ENCODE assay signal across 21 cellular contexts in the genomic region with DNA sequence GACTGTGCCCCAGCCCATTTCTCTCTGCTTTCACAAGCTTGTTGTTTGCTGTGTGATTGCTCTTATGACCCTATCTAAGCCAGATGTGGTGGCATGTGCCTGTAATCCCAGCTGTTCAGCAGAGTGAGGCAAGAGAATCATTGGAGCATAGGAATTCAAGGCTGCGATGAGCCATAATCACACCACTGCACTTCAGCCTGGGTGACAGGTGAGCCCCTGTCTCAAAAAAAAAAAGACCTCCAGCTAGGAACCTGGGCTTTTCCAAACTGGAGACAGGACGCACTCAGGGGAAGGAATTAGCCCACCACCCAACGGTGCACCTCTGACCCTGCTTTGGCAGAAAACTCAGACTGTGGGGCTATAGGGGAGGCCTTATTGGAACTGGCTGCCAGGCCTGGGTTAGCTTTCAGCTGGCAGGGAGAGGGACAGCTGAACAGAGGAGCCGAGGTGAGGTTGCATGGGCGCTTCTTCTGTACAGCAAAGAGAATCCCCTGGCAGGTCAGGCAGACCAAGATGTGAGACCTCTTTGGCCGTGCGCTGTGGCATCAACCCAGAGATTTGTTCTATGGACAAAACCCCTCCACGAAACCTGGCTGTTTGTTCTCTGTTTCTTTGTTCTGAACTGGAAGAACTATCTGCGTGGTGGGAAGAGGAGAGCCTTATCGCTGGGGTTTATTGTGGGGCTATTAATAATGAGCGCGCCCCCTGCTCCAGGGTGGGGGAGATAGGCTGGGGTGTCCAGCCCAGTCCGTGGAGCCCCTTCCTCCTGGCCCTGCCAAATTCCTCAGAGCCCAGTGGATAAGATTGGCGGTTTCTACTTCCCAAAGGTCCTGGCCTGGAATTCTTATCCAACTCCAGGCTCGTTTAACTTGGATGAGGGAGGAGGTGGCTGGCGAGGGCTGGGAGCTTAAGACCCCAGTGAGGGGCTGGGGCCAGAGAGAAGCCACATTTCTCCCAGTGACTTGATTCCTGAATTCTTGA. TPM values are rescaled to one million over a fixed set of nuclear protein-coding genes. Genes with fewer than 3 reads are reported as not detected.
DNase-seq lines count a peak whose midpoint lies in the region; ATAC-seq and TF ChIP-seq lines count a peak whose summit lies in the region.
"Had no signal": no experiment of that assay in that cellular context is flagged by ENCODE, and none has a peak within 500 bp of the region (broad histone marks: within the 10 kb centered on the region; RNA-seq: fewer than 3 reads in every experiment).

No MANE protein-coding gene starts in this region.

- no peak for TF ChIP-seq CTCF in cardiac muscle cell (IDR thresholded peaks at IDR 0.05; ENCODE audit: low read depth, low read length)
- no peak for TF ChIP-seq CTCF in left ventricle myocardium inferior (IDR thresholded peaks at IDR 0.05; ENCODE audit: borderline replicate concordance)
- TF ChIP-seq CTCF in fibroblast of lung (conservative IDR thresholded peaks at IDR 0.05 in 1 of 2, IDR thresholded peaks at IDR 0.05 in 1 of 2; ENCODE audit: low read depth in 1 of 2, low read length in 2 of 2) = no peak
- TF ChIP-seq CTCF in nephron (IDR thresholded peaks at IDR 0.05; ENCODE audit: unreplicated experiment in 3 of 3) = no peak
- no peak for TF ChIP-seq CTCF in type B pancreatic cell (conservative IDR thresholded peaks at IDR 0.05)

- H3K36me3 ChIP-seq in cardiac muscle cell (no peaks in the 10 kb centered on the region), left ventricle myocardium inferior (no peaks in the 10 kb centered on the region), fibroblast of lung (ENCODE audit: control insufficient read depth, insufficient read depth, low read length) (no peaks in the 10 kb centered on the region), aorta (ENCODE audit: control insufficient read depth in 1 of 2, insufficient read depth in 2 of 2, low read length in 1 of 2) (no peaks in the 10 kb centered on the region)
- H3K36me3 ChIP-seq: neutrophil, suprapubic skin had no signal

- H3K4me3 Mint-ChIP-seq in nephron = no peak overlapping the region
- H3K4me3 Mint-ChIP-seq in type B pancreatic cell = no peak overlapping the region
- H3K4me3 Mint-ChIP-seq: activated CD4-positive, alpha-beta T cell treated with anti-CD3 and anti-CD28 coated beads, Interleukin-2, amount 10 ng/mL, durations not matched to agents 7 days and 5 days; activated naive CD4-positive, alpha-beta T cell treated with anti-CD3 and anti-CD28 coated beads for 36 hours had no signal

- no peaks in the 10 kb centered on the region for H3K9me3 Mint-ChIP-seq in nephron
- no peaks in the 10 kb centered on the region for H3K9me3 Mint-ChIP-seq in type B pancreatic cell
- H3K9me3 Mint-ChIP-seq: activated CD4-positive, alpha-beta T cell treated with anti-CD3 and anti-CD28 coated beads, Interleukin-2, amount 10 ng/mL, durations not matched to agents 7 days and 5 days; activated naive CD4-positive, alpha-beta T cell treated with anti-CD3 and anti-CD28 coated beads for 36 hours; immature natural killer cell had no signal

- H3K4me1 Mint-ChIP-seq in nephron (peaks cover 55% of the 10 kb centered on the region), type B pancreatic cell (ENCODE audit: unreplicated experiment) (peaks cover 43% of the 10 kb centered on the region)

- H3K27ac Mint-ChIP-seq in nephron (peak overlapping the region; percentile 78 to 93 (median 84)), type B pancreatic cell (no peak overlapping the region)
- H3K27ac Mint-ChIP-seq: activated CD4-positive, alpha-beta T cell treated with anti-CD3 and anti-CD28 coated beads, Interleukin-2, amount 10 ng/mL, durations not matched to agents 7 days and 5 days; activated naive CD4-positive, alpha-beta T cell treated with anti-CD3 and anti-CD28 coated beads for 36 hours; immature natural killer cell had no signal

- peak overlapping the region; percentile 50 for H3K27ac ChIP-seq in cardiac muscle cell
- H3K27ac ChIP-seq in left ventricle myocardium inferior (replicated peaks) = no peak overlapping the region
- peak overlapping the region; percentile 24 for H3K27ac ChIP-seq in fibroblast of lung (ENCODE audit: insufficient read depth, low read length)
- H3K27ac ChIP-seq in aorta (ENCODE audit: low read depth in 1 of 2, low read length in 2 of 2) = peak overlapping the region; percentile 18 to 55
- H3K27ac ChIP-seq: 22Rv1, epithelial cell of prostate, neutrophil, suprapubic skin had no signal

- WGBS in aorta, 2 donors = 31 to 39% methylated on average over 16 of the region's 16 CpGs

- ATAC-seq in aorta (ENCODE audit: low FRiP score) (no peak), GM21529 (IDR thresholded peaks at IDR 0.05; ENCODE audit: unreplicated experiment) (no peak)

- H3K79me2 ChIP-seq in fibroblast of lung (ENCODE audit: control insufficient read depth, insufficient read depth, low read length) = no peaks in the 10 kb centered on the region

- no peak overlapping the region for H3K9ac ChIP-seq in fibroblast of lung (ENCODE audit: insufficient read depth, low read length)

- no peak overlapping the region for H2AFZ ChIP-seq in fibroblast of lung (ENCODE audit: low read length)

- no peaks in the 10 kb centered on the region for H4K20me1 ChIP-seq in fibroblast of lung (ENCODE audit: control insufficient read depth, extremely low read depth, insufficient read depth, low read length)

- DNase-seq in cardiac muscle cell (ENCODE audit: low read depth in 1 of 2, low spot score in 1 of 2) (no peak), left ventricle myocardium inferior (no peak), fibroblast of lung (ENCODE audit: low read depth in 2 of 2) (peak in 1 of 2 donors; percentile 48), aorta (no peak), type B pancreatic cell (ENCODE audit: extremely low spot score, unreplicated experiment) (no peak), occipital lobe (lab: John Stamatoyannopoulos, UW) (no peak)
- DNase-seq: activated CD4-positive, alpha-beta T cell treated with anti-CD3 and anti-CD28 coated beads, Interleukin-2, amount 10 ng/mL, durations not matched to agents 7 days and 5 days; activated naive CD4-positive, alpha-beta T cell treated with anti-CD3 and anti-CD28 coated beads for 36 hours; C1 segment of cervical spinal cord; head of caudate nucleus; midbrain; NCI-H1092 treated with DMSO at 0.1 percent for 48 hours; NCI-H526 treated with DMSO at 0.1 percent for 48 hours; stimulated activated CD4-positive, alpha-beta T cell treated with anti-CD3 and anti-CD28 coated beads, Interleukin-4, amount 100 ng/mL, for 1 hour had no signal

- H3K27me3 ChIP-seq in cardiac muscle cell (no peaks in the 10 kb centered on the region), left ventricle myocardium inferior (ENCODE audit: low read depth) (no peaks in the 10 kb centered on the region), fibroblast of lung (ENCODE audit: control insufficient read depth, insufficient read depth, low read length) (no peaks in the 10 kb centered on the region), aorta (ENCODE audit: control insufficient read depth in 1 of 2, insufficient read depth in 2 of 2, low read length in 1 of 2) (no peaks in the 10 kb centered on the region)
- H3K27me3 ChIP-seq: neutrophil, suprapubic skin had no signal

- intact Hi-C loops in left ventricle myocardium inferior (cut with micrococcal nuclease) = loop anchor here (10.0 kb wide), 1 partner anchor 45 kb away; no protein-coding TSS in a partner anchor
- intact Hi-C loops in aorta (cut with DNase I) = loop anchor here in 1 of 2 donors (2.0 kb wide), 1 partner anchor 35 kb away; no protein-coding TSS in a partner anchor

- H3K27me3 Mint-ChIP-seq in nephron (ENCODE audit: low read depth) (peaks cover 13% of the 10 kb centered on the region), type B pancreatic cell (peaks cover 5% of the 10 kb centered on the region)

- no peaks in the 10 kb centered on the region for H3K36me3 Mint-ChIP-seq in nephron (ENCODE audit: low read depth)
- H3K36me3 Mint-ChIP-seq in type B pancreatic cell = no peaks in the 10 kb centered on the region

- peaks cover 44% of the 10 kb centered on the region for H3K4me1 ChIP-seq in cardiac muscle cell (ENCODE audit: low read depth)
- H3K4me1 ChIP-seq in left ventricle myocardium inferior = peaks cover 36% of the 10 kb centered on the region
- H3K4me1 ChIP-seq in fibroblast of lung (ENCODE audit: control insufficient read depth, extremely low read depth, insufficient read depth, low read length) = peaks cover 29% of the 10 kb centered on the region
- no peaks in the 10 kb centered on the region for H3K4me1 ChIP-seq in aorta (ENCODE audit: control insufficient read depth in 1 of 2, insufficient read depth in 2 of 2, low read length in 2 of 2)

- H3K9me3 ChIP-seq in cardiac muscle cell (ENCODE audit: low read depth) = no peaks in the 10 kb centered on the region
- no peaks in the 10 kb centered on the region for H3K9me3 ChIP-seq in left ventricle myocardium inferior (replicated peaks)
- H3K9me3 ChIP-seq in fibroblast of lung (ENCODE audit: control insufficient read depth, insufficient read depth, low read depth, low read length) = no peaks in the 10 kb centered on the region
- no peaks in the 10 kb centered on the region for H3K9me3 ChIP-seq in aorta (ENCODE audit: control insufficient read depth, low read length)
- H3K9me3 ChIP-seq: neutrophil, suprapubic skin had no signal

- H3K4me3 ChIP-seq in cardiac muscle cell = no peak overlapping the region
- no peak overlapping the region for H3K4me3 ChIP-seq in left ventricle myocardium inferior
- H3K4me3 ChIP-seq in fibroblast of lung (replicated peaks in 1 of 4; ENCODE audit: control extremely low read depth in 1 of 4, insufficient read depth in 1 of 4, low read depth in 3 of 4, low read length in 4 of 4) = no peak overlapping the region
- H3K4me3 ChIP-seq in aorta (ENCODE audit: low read length in 2 of 2) = no peak overlapping the region
- H3K4me3 ChIP-seq: suprapubic skin had no signal

- H3K4me2 ChIP-seq in fibroblast of lung (ENCODE audit: extremely low read depth, insufficient read depth, low read length) = no peak overlapping the region

RNA-seq across cellular contexts. Expression of gene SMAD7, which starts 38.8 kb away (rescaled TPM):
- total RNA-seq in cardiac muscle cell (93.1 and 129 TPM in 2 replicates), left ventricle myocardium inferior (19.3 TPM), fibroblast of lung (16.3 and 23.1 TPM in 2 replicates), aorta (10 to 100 TPM; 55.4 to 98.8 TPM), type B pancreatic cell (ENCODE audit: low replicate concordance) (17.8 and 30.9 TPM in 2 replicates), occipital lobe (18.7 TPM)
- polyA plus RNA-seq in cardiac muscle cell (60.1 and 80.8 TPM in 2 replicates), fibroblast of lung (6.1 and 8.1 TPM in 2 replicates), aorta (10 to 100 TPM; 27.3 to 32.9 TPM)
- polyA plus RNA-seq in fibroblast of lung (2012) = 5.0 and 7.1 TPM in 2 replicates
- 14.3 and 26.8 TPM in 2 replicates for polyA minus RNA-seq in fibroblast of lung (ENCODE audit: low replicate concordance)
